Comparison of ENCODE assay signal across 10 cellular contexts in genomic region chr5:171152382-171152781, GRCh38.
DNase-seq lines count a peak whose midpoint lies in the region; ATAC-seq and TF ChIP-seq lines count a peak whose summit lies in the region.
"Had no signal": no experiment of that assay in that cellular context is flagged by ENCODE, and none has a peak within 500 bp of the region (broad histone marks: within the 10 kb centered on the region; RNA-seq: fewer than 3 reads in every experiment).

No MANE protein-coding gene starts in this region.

- H3K4me2 ChIP-seq in HCT116 (ENCODE audit: low read length): no peak overlapping the region

- POLR2A ChIA-PET in HCT116 (lab: Charles Lee) (no interaction called here), RWPE1 (lab: Yijun Ruan, JAX; ENCODE audit: low non-redundant PET) (no interaction called here)

- H3K9me2 ChIP-seq in HCT116 (ENCODE audit: insufficient read depth): no peaks in the 10 kb centered on the region

- H3K27ac ChIP-seq in HCT116 (ENCODE audit: low read depth, low read length): no peak overlapping the region
- no peak overlapping the region for H3K27ac ChIP-seq in RWPE1

- peak; percentile 7 for DNase-seq in AG09309 (ENCODE audit: low read depth)
- DNase-seq in HCT116 (ENCODE audit: low read depth, low spot score): peak; percentile 22
- peak; percentile 27 for DNase-seq in RWPE1 (ENCODE audit: low spot score)
- peak; percentile 27 for DNase-seq in fibroblast of villous mesenchyme (ENCODE audit: low read depth)
- DNase-seq in CD1c-positive myeloid dendritic cell (ENCODE audit: extremely low spot score): no peak
- DNase-seq in amniotic stem cell (lab: John Stamatoyannopoulos, UW): no peak
- DNase-seq: activated CD4-positive, alpha-beta T cell treated with anti-CD3 and anti-CD28 coated beads for 48 hours; aorta had no signal

- peak; percentile 66 for ATAC-seq in HCT116
- no peak for ATAC-seq in GM21526 (IDR thresholded peaks at IDR 0.05; ENCODE audit: low FRiP score, unreplicated experiment)
- no peak for ATAC-seq in HG03354 (IDR thresholded peaks at IDR 0.05; ENCODE audit: poor library complexity, severe bottlenecking, unreplicated experiment)

- no peaks in the 10 kb centered on the region for H4K20me1 ChIP-seq in HCT116 (ENCODE audit: insufficient read depth)

- no peaks in the 10 kb centered on the region for H3K27me3 ChIP-seq in HCT116 (ENCODE audit: insufficient read depth, low read length)

- H3K4me1 ChIP-seq in HCT116 (ENCODE audit: control insufficient read depth in 1 of 2, insufficient read depth in 2 of 2, low read length in 2 of 2): 0 out of 4 replicates have a peak, but pooled peaks cover 0 to 5% of the 10 kb centered on the region in 2 experiments

- H3K9ac ChIP-seq in HCT116 (ENCODE audit: low read length): no peak overlapping the region

- no TSS peak for BruUV-seq in HCT116 (replicated peaks; lab: Mats Ljungman, UMichigan)

- no peaks in the 10 kb centered on the region for H3K36me3 ChIP-seq in HCT116 (ENCODE audit: control insufficient read depth in 1 of 2, insufficient read depth in 2 of 2, low read length in 2 of 2)

- TF ChIP-seq RAD21 in HCT116 (IDR thresholded peaks at IDR 0.05; ENCODE audit: low read depth): peak; percentile 49

- H3K79me2 ChIP-seq in HCT116 (ENCODE audit: insufficient read depth, low read length): no peaks in the 10 kb centered on the region

- CTCF ChIA-PET in HCT116 (lab: Charles Lee): interaction anchor here (1.0 to 1.2 kb wide), 2 partner anchors 343 to 361 kb away, joined by 3 to 4 read pairs; no protein-coding TSS in a partner anchor
- CTCF ChIA-PET in RWPE1 (lab: Yijun Ruan, JAX): interaction anchor here (0.5 kb wide), 1 partner anchor 938 kb away, joined by 3 read pairs; no protein-coding TSS in a partner anchor

- H3K4me3 ChIP-seq in AG09309 (ENCODE audit: control insufficient read depth, low read depth, low read length) (no peak overlapping the region), HCT116 (replicated peaks in 1 of 2; ENCODE audit: low read depth in 1 of 2, low read length in 2 of 2) (no peak overlapping the region), fibroblast of villous mesenchyme (ENCODE audit: low read depth, low read length) (no peak overlapping the region)

- H2AFZ ChIP-seq in HCT116 (ENCODE audit: low read depth, low read length, poor library complexity, severe bottlenecking): no peak overlapping the region

- no peak for TF ChIP-seq POLR2A in HCT116 (IDR thresholded peaks at IDR 0.05; ENCODE audit: borderline replicate concordance, extremely low read depth, insufficient read depth, insufficient read length)

- TF ChIP-seq CTCF in AG09309 (IDR thresholded peaks at IDR 0.05; ENCODE audit: control insufficient read depth, insufficient read depth, low read depth, low read length, missing control alignments) (peak; percentile 45), HCT116 (IDR thresholded peaks at IDR 0.05 in 2 of 3, conservative IDR thresholded peaks at IDR 0.05 in 1 of 3; ENCODE audit: borderline replicate concordance in 1 of 3, insufficient read depth in 1 of 3, low read depth in 2 of 3, low read length in 2 of 3) (peak in 2 of 3 experiments; percentile 12 to 38; a peak in 2 of 6 replicates), RWPE1 (conservative IDR thresholded peaks at IDR 0.05; ENCODE audit: low read depth) (no peak; the same call in 1 of the 2 replicates), fibroblast of villous mesenchyme (IDR thresholded peaks at IDR 0.05; ENCODE audit: insufficient read depth, low read depth, low read length) (peak; percentile 49)

- no peaks in the 10 kb centered on the region for H3K9me3 ChIP-seq in HCT116 (ENCODE audit: control insufficient read depth in 1 of 2, insufficient read depth in 1 of 2, low read depth in 1 of 2, low read length in 2 of 2)

- RAD21 ChIA-PET in HCT116 (lab: Charles Lee; ENCODE audit: low non-redundant PET in 1 of 2, low total read pairs in 2 of 2, uncharacterized antibody in 2 of 2, unreplicated experiment in 2 of 2): interaction anchor here in 1 of 2 experiments (0.7 kb wide), 1 partner anchor 310 kb away, joined by 3 read pairs; no protein-coding TSS in a partner anchor

- intact Hi-C loops in HCT116 (cut with micrococcal nuclease): no loop called here

TF ChIP-seq in HCT116, 20 proteins besides CTCF, POLR2A, EP300 and RAD21:
- TF ChIP-seq ELF1 (IDR thresholded peaks at IDR 0.05; ENCODE audit: borderline replicate concordance, low read depth): no peak
- TF ChIP-seq CEBPB (IDR thresholded peaks at IDR 0.05; ENCODE audit: low read depth): no peak
- TF ChIP-seq, protein P1, sequence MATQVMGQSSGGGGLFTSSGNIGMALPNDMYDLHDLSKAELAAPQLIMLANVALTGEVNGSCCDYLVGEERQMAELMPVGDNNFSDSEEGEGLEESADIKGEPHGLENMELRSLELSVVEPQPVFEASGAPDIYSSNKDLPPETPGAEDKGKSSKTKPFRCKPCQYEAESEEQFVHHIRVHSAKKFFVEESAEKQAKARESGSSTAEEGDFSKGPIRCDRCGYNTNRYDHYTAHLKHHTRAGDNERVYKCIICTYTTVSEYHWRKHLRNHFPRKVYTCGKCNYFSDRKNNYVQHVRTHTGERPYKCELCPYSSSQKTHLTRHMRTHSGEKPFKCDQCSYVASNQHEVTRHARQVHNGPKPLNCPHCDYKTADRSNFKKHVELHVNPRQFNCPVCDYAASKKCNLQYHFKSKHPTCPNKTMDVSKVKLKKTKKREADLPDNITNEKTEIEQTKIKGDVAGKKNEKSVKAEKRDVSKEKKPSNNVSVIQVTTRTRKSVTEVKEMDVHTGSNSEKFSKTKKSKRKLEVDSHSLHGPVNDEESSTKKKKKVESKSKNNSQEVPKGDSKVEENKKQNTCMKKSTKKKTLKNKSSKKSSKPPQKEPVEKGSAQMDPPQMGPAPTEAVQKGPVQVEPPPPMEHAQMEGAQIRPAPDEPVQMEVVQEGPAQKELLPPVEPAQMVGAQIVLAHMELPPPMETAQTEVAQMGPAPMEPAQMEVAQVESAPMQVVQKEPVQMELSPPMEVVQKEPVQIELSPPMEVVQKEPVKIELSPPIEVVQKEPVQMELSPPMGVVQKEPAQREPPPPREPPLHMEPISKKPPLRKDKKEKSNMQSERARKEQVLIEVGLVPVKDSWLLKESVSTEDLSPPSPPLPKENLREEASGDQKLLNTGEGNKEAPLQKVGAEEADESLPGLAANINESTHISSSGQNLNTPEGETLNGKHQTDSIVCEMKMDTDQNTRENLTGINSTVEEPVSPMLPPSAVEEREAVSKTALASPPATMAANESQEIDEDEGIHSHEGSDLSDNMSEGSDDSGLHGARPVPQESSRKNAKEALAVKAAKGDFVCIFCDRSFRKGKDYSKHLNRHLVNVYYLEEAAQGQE (IDR thresholded peaks at IDR 0.05; ENCODE audit: low read depth): no peak
- TF ChIP-seq ZNF274 (IDR thresholded peaks at IDR 0.05; ENCODE audit: low read depth, low read length): no peak

Comparison
In these comparisons a context has a peak if more than half of its experiments do, and no peak if none do; other contexts are left out.
1. DNase-seq: peak in AG09309 (single experiment), HCT116 (single experiment), RWPE1 (single experiment) and fibroblast of villous mesenchyme (single experiment); none in CD1c-positive myeloid dendritic cell (single experiment) and amniotic stem cell (single experiment).